ENCODE assay signal across 1 cellular context in genomic region chr17:40443196-40443987, GRCh38.
TF ChIP-seq lines count a peak whose summit lies in the region.

IGFBP4 (plus strand) TSS chr17:40443450; CDS start chr17:40443736, 286 bp downstream.

TF ChIP-seq in HepG2, 621 proteins besides CTCF, POLR2A, EP300 and RAD21 (continued from another document and continues in another):
- TF ChIP-seq ZHX1 (CRISPR knock-in tag; IDR thresholded peaks at IDR 0.05; ENCODE audit: low read depth): peak; percentile 85; the same call in 1 of the 2 replicates
- no peak for TF ChIP-seq MXD4 (CRISPR knock-in tag; IDR thresholded peaks at IDR 0.05)
- no peak for TF ChIP-seq BCLAF1 (IDR thresholded peaks at IDR 0.05)
- peak; percentile 74 for TF ChIP-seq ZNF264 (CRISPR knock-in tag; IDR thresholded peaks at IDR 0.05)
- no peak for TF ChIP-seq NFE2L2 (IDR thresholded peaks at IDR 0.05; ENCODE audit: low read length)
- no peak for TF ChIP-seq ZMAT3 (CRISPR knock-in tag; conservative IDR thresholded peaks at IDR 0.05)
- peak; percentile 76 for TF ChIP-seq HDAC1 (CRISPR knock-in tag; IDR thresholded peaks at IDR 0.05)
- TF ChIP-seq ZBTB39 (CRISPR knock-in tag; IDR thresholded peaks at IDR 0.05): no peak
- TF ChIP-seq ZNF296 (CRISPR knock-in tag; conservative IDR thresholded peaks at IDR 0.05): no peak
- TF ChIP-seq HOXA3 (CRISPR knock-in tag; IDR thresholded peaks at IDR 0.05): peak; percentile 68; the same call in 1 of the 2 replicates
- no peak for TF ChIP-seq ZMYM2 (CRISPR knock-in tag; IDR thresholded peaks at IDR 0.05)
- no peak for TF ChIP-seq TRAFD1 (CRISPR knock-in tag; IDR thresholded peaks at IDR 0.05; ENCODE audit: borderline replicate concordance)
- peak; percentile 95 for TF ChIP-seq TEAD2 (CRISPR knock-in tag; IDR thresholded peaks at IDR 0.05)
- no peak for TF ChIP-seq ZHX2 (IDR thresholded peaks at IDR 0.05; ENCODE audit: low read depth)
- TF ChIP-seq ZHX2 (CRISPR knock-in tag; IDR thresholded peaks at IDR 0.05; ENCODE audit: borderline replicate concordance): peak; percentile 90; the same call in 1 of the 2 replicates
- no peak for TF ChIP-seq SP5 (CRISPR knock-in tag; IDR thresholded peaks at IDR 0.05; ENCODE audit: borderline replicate concordance, low read depth)
- TF ChIP-seq ZNF512B (CRISPR knock-in tag; IDR thresholded peaks at IDR 0.05; ENCODE audit: borderline replicate concordance): no peak
- TF ChIP-seq RFX5 (IDR thresholded peaks at IDR 0.05; ENCODE audit: low read depth, low read length): no peak
- no peak for TF ChIP-seq ZNF354B (CRISPR knock-in tag; IDR thresholded peaks at IDR 0.05)
- TF ChIP-seq GPBP1L1 (CRISPR knock-in tag; IDR thresholded peaks at IDR 0.05): no peak
- TF ChIP-seq HOXA5 (CRISPR knock-in tag; IDR thresholded peaks at IDR 0.05): peak; percentile 74; the same call in 1 of the 2 replicates
- TF ChIP-seq NFKBIZ (CRISPR knock-in tag; IDR thresholded peaks at IDR 0.05): peak; percentile 40; the same call in 1 of the 2 replicates
- TF ChIP-seq SRSF9 (IDR thresholded peaks at IDR 0.05; ENCODE audit: borderline replicate concordance, insufficient read depth, low read depth, low read length, poor library complexity, severe bottlenecking): no peak
- peak; percentile 66; the same call in 1 of the 2 replicates for TF ChIP-seq TFE3 (CRISPR knock-in tag; IDR thresholded peaks at IDR 0.05)
- no peak for TF ChIP-seq SRSF1 (optimal IDR thresholded peaks at IDR 0.05; ENCODE audit: low read depth, low read length)
- peak; percentile 97 for TF ChIP-seq ZNF773 (CRISPR knock-in tag; IDR thresholded peaks at IDR 0.05; ENCODE audit: borderline replicate concordance)
- TF ChIP-seq SMAD3 (CRISPR knock-in tag; IDR thresholded peaks at IDR 0.05): no peak
- TF ChIP-seq ZBTB3 (CRISPR knock-in tag; IDR thresholded peaks at IDR 0.05; ENCODE audit: borderline replicate concordance, low read depth): no peak
- TF ChIP-seq CREM (IDR thresholded peaks at IDR 0.05): no peak
- TF ChIP-seq CREM (CRISPR knock-in tag; IDR thresholded peaks at IDR 0.05): no peak
- no peak for TF ChIP-seq LCORL (IDR thresholded peaks at IDR 0.05)
- TF ChIP-seq LCORL (CRISPR knock-in tag; IDR thresholded peaks at IDR 0.05): no peak
- no peak for TF ChIP-seq ZNF557 (CRISPR knock-in tag; IDR thresholded peaks at IDR 0.05)
- no peak for TF ChIP-seq ZNF230 (CRISPR knock-in tag; IDR thresholded peaks at IDR 0.05)
- TF ChIP-seq TAF1 (CRISPR knock-in tag; IDR thresholded peaks at IDR 0.05): no peak; the same call in none of the 2 replicates
- no peak for TF ChIP-seq AGO1 (IDR thresholded peaks at IDR 0.05; ENCODE audit: low read depth, low read length, poor library complexity, severe bottlenecking)
- no peak for TF ChIP-seq GTF2F1 (IDR thresholded peaks at IDR 0.05; ENCODE audit: low read length)
- TF ChIP-seq FOXA3 (CRISPR knock-in tag; IDR thresholded peaks at IDR 0.05): peak; percentile 43
- TF ChIP-seq ZNF235 (CRISPR knock-in tag; IDR thresholded peaks at IDR 0.05; ENCODE audit: borderline replicate concordance): peak; percentile 86; the same call in 1 of the 2 replicates
- peak; percentile 57 for TF ChIP-seq FOSL2 (CRISPR knock-in tag; IDR thresholded peaks at IDR 0.05)
- TF ChIP-seq TAF15 (IDR thresholded peaks at IDR 0.05; ENCODE audit: low read depth, low read length, poor library complexity, severe bottlenecking): peak; percentile 4
- peak; percentile 63; the same call in 1 of the 2 replicates for TF ChIP-seq ZNF543 (CRISPR knock-in tag; IDR thresholded peaks at IDR 0.05)
- no peak for TF ChIP-seq ZFP41 (CRISPR knock-in tag; IDR thresholded peaks at IDR 0.05; ENCODE audit: borderline replicate concordance)
